In the genomic region with DNA sequence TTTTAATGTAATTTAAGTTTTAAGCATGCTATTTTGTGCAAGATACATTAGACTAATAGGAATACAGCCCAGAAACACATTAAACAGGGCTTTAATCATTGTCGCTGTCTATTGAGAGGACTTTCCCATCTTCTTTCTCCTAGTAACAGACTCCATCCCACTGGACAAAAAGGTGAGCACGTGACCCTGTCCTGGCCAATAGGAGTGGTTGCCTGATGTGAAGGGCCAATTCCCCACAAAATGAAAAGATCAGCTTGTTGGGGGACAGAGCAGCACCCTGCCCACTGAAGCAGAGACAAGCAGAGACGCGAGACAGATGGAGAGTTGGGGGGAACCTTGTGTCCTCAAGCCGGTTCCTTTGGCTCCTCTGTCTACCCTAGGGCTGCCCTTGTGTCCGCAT, we compare ENCODE assay signal across 25 cellular contexts.
"Had no signal": no experiment of that assay in that cellular context is flagged by ENCODE, and none has a peak within 500 bp of the region (broad histone marks: within the 10 kb centered on the region; RNA-seq: fewer than 3 reads in every experiment).

No MANE protein-coding gene starts in this region.

- H3K36me3 Mint-ChIP-seq: natural killer cell had no signal

- H3K4me1 ChIP-seq: gastrocnemius medialis, lower lobe of right lung, prostate gland, right atrium auricular region, sigmoid colon, tibial nerve, upper lobe of left lung had no signal

- H3K4me3 Mint-ChIP-seq: natural killer cell; neural crest cell; stimulated activated effector memory CD8-positive, alpha-beta T cell treated with anti-CD3 and anti-CD28 coated beads, Interleukin-12 subunit alpha, Interleukin-12 subunit beta, amount 100 ng/mL, for 72 hours; stimulated activated naive CD8-positive, alpha-beta T cell treated with anti-CD3 and anti-CD28 coated beads, Interleukin-15, Interleukin-2, amounts not matched to agents 100 ng/mL and 50 ng/mL, for 24 hours had no signal

- H3K27me3 Mint-ChIP-seq: stimulated activated naive CD8-positive, alpha-beta T cell treated with anti-CD3 and anti-CD28 coated beads, Interleukin-15, Interleukin-2, amounts not matched to agents 100 ng/mL and 50 ng/mL, for 24 hours had no signal

- H3K4me3 ChIP-seq: dorsolateral prefrontal cortex, gastrocnemius medialis, lower lobe of right lung, prostate gland, right atrium auricular region, sigmoid colon, thoracic aorta, tibial nerve, upper lobe of left lung had no signal

- FAIRE-seq: colon, keratinocyte, urothelium cell line had no signal

- H3K27me3 ChIP-seq: dorsolateral prefrontal cortex, right atrium auricular region, sigmoid colon, tibial nerve, upper lobe of left lung had no signal

- H3K27ac ChIP-seq: dorsolateral prefrontal cortex, epithelial cell of prostate, gastrocnemius medialis, lower lobe of right lung, prostate gland, right atrium auricular region, sigmoid colon, thoracic aorta, tibial nerve, upper lobe of left lung had no signal

- DNase-seq: dorsolateral prefrontal cortex; effector CD4-positive, alpha-beta T cell; foreskin fibroblast; gastrocnemius medialis; head of caudate nucleus; left ventricle myocardium superior; lower lobe of right lung; natural killer cell; nucleus accumbens; sigmoid colon; stimulated activated CD4-positive, alpha-beta T cell treated with anti-CD3 and anti-CD28 coated beads, Interleukin-2, amount 100 ng/mL, for 24 hours; stimulated activated CD4-positive, alpha-beta T cell treated with anti-CD3 and anti-CD28 coated beads, Interleukin-4, amount 100 ng/mL, for 24 hours; upper lobe of left lung had no signal

- H3K27ac Mint-ChIP-seq: natural killer cell; stimulated activated effector memory CD8-positive, alpha-beta T cell treated with anti-CD3 and anti-CD28 coated beads, Interleukin-12 subunit alpha, Interleukin-12 subunit beta, amount 100 ng/mL, for 72 hours; stimulated activated naive CD8-positive, alpha-beta T cell treated with anti-CD3 and anti-CD28 coated beads, Interleukin-15, Interleukin-2, amounts not matched to agents 100 ng/mL and 50 ng/mL, for 24 hours had no signal

- H3K9me3 Mint-ChIP-seq: natural killer cell; neural crest cell; stimulated activated effector memory CD8-positive, alpha-beta T cell treated with anti-CD3 and anti-CD28 coated beads, Interleukin-12 subunit alpha, Interleukin-12 subunit beta, amount 100 ng/mL, for 72 hours; stimulated activated naive CD8-positive, alpha-beta T cell treated with anti-CD3 and anti-CD28 coated beads, Interleukin-15, Interleukin-2, amounts not matched to agents 100 ng/mL and 50 ng/mL, for 24 hours had no signal

- ATAC-seq: esophagus mucosa; gastrocnemius medialis; left ventricle myocardium superior; lower lobe of right lung; natural killer cell; stimulated activated effector memory CD8-positive, alpha-beta T cell treated with anti-CD3 and anti-CD28 coated beads, Interleukin-12 subunit alpha, Interleukin-12 subunit beta, amount 100 ng/mL, for 72 hours had no signal

- H3K9me3 ChIP-seq: gastrocnemius medialis, lower lobe of right lung, prostate gland, right atrium auricular region, sigmoid colon, thoracic aorta, tibial nerve, upper lobe of left lung had no signal

- H3K36me3 ChIP-seq: gastrocnemius medialis, lower lobe of right lung, prostate gland, right atrium auricular region, sigmoid colon, thoracic aorta, tibial nerve, upper lobe of left lung had no signal
